In genomic region chr2:1283020-1283801, GRCh38 we compare ENCODE assay signal across 21 cellular contexts.
"Had no signal": no experiment of that assay in that cellular context is flagged by ENCODE, and none has a peak within 500 bp of the region (broad histone marks: within the 10 kb centered on the region; RNA-seq: fewer than 3 reads in every experiment).

No MANE protein-coding gene starts in this region.

- H3K27me3 Mint-ChIP-seq: T-helper 17 cell had no signal

- H3K27ac ChIP-seq: adrenal gland, SJSA1 had no signal

- FAIRE-seq: RCC 7860 had no signal

- H3K27me3 ChIP-seq: adrenal gland, SJSA1 had no signal

- H3K36me3 ChIP-seq: adrenal gland, SJSA1 had no signal

- H3K4me3 Mint-ChIP-seq: activated CD8-positive, alpha-beta T cell treated with anti-CD3 and anti-CD28 coated beads, Interleukin-2, amount 10 ng/mL, durations not matched to agents 7 days and 5 days; activated naive CD8-positive, alpha-beta T cell treated with anti-CD3 and anti-CD28 coated beads, Interleukin-2, amount 10 ng/mL, durations not matched to agents 7 days and 5 days; T-helper 17 cell; WTC11 had no signal

- DNase-seq: activated CD4-positive, alpha-beta T cell treated with anti-CD3 and anti-CD28 coated beads for 48 hours; activated CD4-positive, alpha-beta T cell treated with anti-CD3 and anti-CD28 coated beads, Interleukin-2, amount 50 U/mL, for 4 hours; activated CD4-positive, CD25-positive, alpha-beta regulatory T cell treated with anti-CD3 and anti-CD28 coated beads, Interleukin-2, amount 50 U/mL, for 72 hours; activated CD8-positive, alpha-beta memory T cell treated with anti-CD3 and anti-CD28 coated beads, Interleukin-2, amount 50 U/mL, for 48 hours; activated CD8-positive, alpha-beta T cell treated with anti-CD3 and anti-CD28 coated beads, Interleukin-2, amount 10 ng/mL, durations not matched to agents 7 days and 5 days; activated naive CD4-positive, alpha-beta T cell treated with anti-CD3 and anti-CD28 coated beads, Interleukin-2, amount 50 U/mL, for 16 hours; activated naive CD8-positive, alpha-beta T cell treated with anti-CD3 and anti-CD28 coated beads, Interleukin-2, amount 10 ng/mL, durations not matched to agents 7 days and 5 days; activated T-cell treated with anti-CD3 and anti-CD28 coated beads, Interleukin-2, amount 50 U/mL, for 1 hour; adrenal gland; NCI-H1048; NCI-H146; NCI-H187 treated with DMSO at 0.1 percent for 48 hours; NCI-H2081 treated with DMSO at 0.1 percent for 48 hours; NCI-H446; NCI-H524; SHP77; T-helper 17 cell; T-helper 9 cell had no signal

- H3K9me3 ChIP-seq: adrenal gland, SJSA1 had no signal

- H3K4me1 ChIP-seq: adrenal gland had no signal

- H3K4me1 Mint-ChIP-seq: T-helper 17 cell had no signal

- H3K4me3 ChIP-seq: adrenal gland, SJSA1 had no signal

- H3K9me3 Mint-ChIP-seq: activated naive CD8-positive, alpha-beta T cell treated with anti-CD3 and anti-CD28 coated beads, Interleukin-2, amount 10 ng/mL, durations not matched to agents 7 days and 5 days; WTC11 had no signal

- H3K36me3 Mint-ChIP-seq: activated naive CD8-positive, alpha-beta T cell treated with anti-CD3 and anti-CD28 coated beads, Interleukin-2, amount 10 ng/mL, durations not matched to agents 7 days and 5 days; WTC11 had no signal

- ATAC-seq: activated CD8-positive, alpha-beta T cell treated with anti-CD3 and anti-CD28 coated beads, Interleukin-2, amount 10 ng/mL, durations not matched to agents 7 days and 5 days; T-helper 17 cell had no signal

- H3K27ac Mint-ChIP-seq: activated CD8-positive, alpha-beta T cell treated with anti-CD3 and anti-CD28 coated beads, Interleukin-2, amount 10 ng/mL, durations not matched to agents 7 days and 5 days; activated naive CD8-positive, alpha-beta T cell treated with anti-CD3 and anti-CD28 coated beads, Interleukin-2, amount 10 ng/mL, durations not matched to agents 7 days and 5 days; T-helper 17 cell had no signal
